27 cellular contexts compared by ENCODE assay signal in genomic region chr3:78726545-78726944, GRCh38.
DNase-seq lines count a peak whose midpoint lies in the region; ATAC-seq and TF ChIP-seq lines count a peak whose summit lies in the region.
"Had no signal": no experiment of that assay in that cellular context is flagged by ENCODE, and none has a peak within 500 bp of the region (broad histone marks: within the 10 kb centered on the region; RNA-seq: fewer than 3 reads in every experiment).

No MANE protein-coding gene starts in this region.

- H3K4me3 Mint-ChIP-seq in WTC11, result no peak overlapping the region
- H3K4me3 Mint-ChIP-seq: activated CD4-positive, alpha-beta T cell treated with anti-CD3 and anti-CD28 coated beads, Interleukin-2, amount 10 ng/mL, durations not matched to agents 24 days and 14 days; activated naive CD8-positive, alpha-beta T cell treated with anti-CD3 and anti-CD28 coated beads, Interleukin-2, amount 50 U/mL, for 24 hours; stimulated activated effector memory CD8-positive, alpha-beta T cell treated with anti-CD3 and anti-CD28 coated beads, Interleukin-12 subunit alpha, Interleukin-12 subunit beta, amount 100 ng/mL, for 72 hours had no signal

- POLR2A ChIA-PET in WTC11 (lab: Charles Lee), result no interaction called here

- peaks cover 67% of the 10 kb centered on the region for H3K4me1 Mint-ChIP-seq in WTC11
- H3K4me1 Mint-ChIP-seq: activated CD4-positive, alpha-beta T cell treated with anti-CD3 and anti-CD28 coated beads, Interleukin-2, amount 10 ng/mL, durations not matched to agents 24 days and 14 days; activated naive CD8-positive, alpha-beta T cell treated with anti-CD3 and anti-CD28 coated beads, Interleukin-2, amount 50 U/mL, for 24 hours; stimulated activated effector memory CD8-positive, alpha-beta T cell treated with anti-CD3 and anti-CD28 coated beads, Interleukin-12 subunit alpha, Interleukin-12 subunit beta, amount 100 ng/mL, for 72 hours had no signal

- H3K27ac Mint-ChIP-seq in WTC11, result peak overlapping the region; percentile 78; the same call in 1 of the 2 replicates
- H3K27ac Mint-ChIP-seq: activated CD4-positive, alpha-beta T cell treated with anti-CD3 and anti-CD28 coated beads, Interleukin-2, amount 10 ng/mL, durations not matched to agents 24 days and 14 days; activated naive CD8-positive, alpha-beta T cell treated with anti-CD3 and anti-CD28 coated beads, Interleukin-2, amount 50 U/mL, for 24 hours; stimulated activated effector memory CD8-positive, alpha-beta T cell treated with anti-CD3 and anti-CD28 coated beads, Interleukin-12 subunit alpha, Interleukin-12 subunit beta, amount 100 ng/mL, for 72 hours had no signal

- DNase-seq in DMS 273 treated with DMSO at 0.1 percent for 48 hours (lab: John Stamatoyannopoulos, UW) (peak; percentile 12), NCI-H2171 (lab: John Stamatoyannopoulos, UW) (peak; percentile 31), WTC11 (ENCODE audit: low spot score) (no peak), midbrain (lab: John Stamatoyannopoulos, UW) (peak; percentile 31), GM13976 (ENCODE audit: low spot score) (no peak), RKO (ENCODE audit: low spot score) (no peak)
- DNase-seq in stimulated activated CD4-positive, alpha-beta T cell treated with anti-CD3 and anti-CD28 coated beads, Interleukin-1b, Interleukin-23, amount 100 ng/mL, for 48 hours, result no peak
- DNase-seq: ACHN; activated CD4-positive, alpha-beta T cell treated with anti-CD3 and anti-CD28 coated beads, Interleukin-2, amount 10 ng/mL, durations not matched to agents 24 days and 14 days; activated naive CD8-positive, alpha-beta T cell treated with anti-CD3 and anti-CD28 coated beads, Interleukin-2, amount 50 U/mL, for 24 hours; activated T-cell treated with anti-CD3 and anti-CD28 coated beads, Interleukin-2, amount 50 U/mL, for 1 hour; C1 segment of cervical spinal cord; dermis blood vessel endothelial cell; DND-41; gastrocnemius medialis; hypothalamus; IMR-90; mucosa of descending colon; NCI-H187 treated with DMSO at 0.1 percent for 48 hours; NCI-H510A; right lobe of liver; stimulated activated CD4-positive, alpha-beta T cell treated with anti-CD3 and anti-CD28 coated beads, Interleukin-4, amount 100 ng/mL, for 1 hour; SW 1271; T-helper 9 cell had no signal

- ATAC-seq in WTC11 (peak; percentile 66), GM21786 (IDR thresholded peaks at IDR 0.05; ENCODE audit: unreplicated experiment) (no peak)
- ATAC-seq: activated naive CD8-positive, alpha-beta T cell treated with anti-CD3 and anti-CD28 coated beads, Interleukin-2, amount 50 U/mL, for 24 hours; gastrocnemius medialis; mucosa of descending colon; right lobe of liver; stimulated activated effector memory CD8-positive, alpha-beta T cell treated with anti-CD3 and anti-CD28 coated beads, Interleukin-12 subunit alpha, Interleukin-12 subunit beta, amount 100 ng/mL, for 72 hours had no signal

- H3K9me3 Mint-ChIP-seq in WTC11, result no peaks in the 10 kb centered on the region
- H3K9me3 Mint-ChIP-seq: activated CD4-positive, alpha-beta T cell treated with anti-CD3 and anti-CD28 coated beads, Interleukin-2, amount 10 ng/mL, durations not matched to agents 24 days and 14 days; activated naive CD8-positive, alpha-beta T cell treated with anti-CD3 and anti-CD28 coated beads, Interleukin-2, amount 50 U/mL, for 24 hours; type B pancreatic cell had no signal

- CTCF ChIA-PET in WTC11 (lab: Charles Lee), result no interaction called here

- no peaks in the 10 kb centered on the region for H3K36me3 Mint-ChIP-seq in WTC11
- H3K36me3 Mint-ChIP-seq: stimulated activated effector memory CD8-positive, alpha-beta T cell treated with anti-CD3 and anti-CD28 coated beads, Interleukin-12 subunit alpha, Interleukin-12 subunit beta, amount 100 ng/mL, for 72 hours; type B pancreatic cell had no signal

- TF ChIP-seq CTCF in WTC11 (IDR thresholded peaks at IDR 0.05), result no peak
- no peak for TF ChIP-seq CTCF in GM13976 (IDR thresholded peaks at IDR 0.05; ENCODE audit: borderline replicate concordance, control extremely low read depth, extremely low read depth, insufficient read depth, missing control alignments)

- in situ Hi-C loops in GM13976 (cut with MboI; ENCODE audit: low sequenced_read_pairs, unreplicated experiment), result no loop called here

- no peaks in the 10 kb centered on the region for H3K27me3 Mint-ChIP-seq in WTC11 (ENCODE audit: low read depth)
- H3K27me3 Mint-ChIP-seq: activated CD4-positive, alpha-beta T cell treated with anti-CD3 and anti-CD28 coated beads, Interleukin-2, amount 10 ng/mL, durations not matched to agents 24 days and 14 days; activated naive CD8-positive, alpha-beta T cell treated with anti-CD3 and anti-CD28 coated beads, Interleukin-2, amount 50 U/mL, for 24 hours; type B pancreatic cell had no signal

TF ChIP-seq in WTC11, 78 proteins besides CTCF, POLR2A, EP300 and RAD21 (continues in another document):
- TF ChIP-seq FOXP4 (CRISPR knock-in tag; IDR thresholded peaks at IDR 0.05), result no peak
- no peak for TF ChIP-seq ZNF281 (CRISPR knock-in tag; IDR thresholded peaks at IDR 0.05)
- no peak for TF ChIP-seq MLX (CRISPR knock-in tag; IDR thresholded peaks at IDR 0.05)
- no peak for TF ChIP-seq HMGXB4 (CRISPR knock-in tag; IDR thresholded peaks at IDR 0.05)
- no peak for TF ChIP-seq PREB (CRISPR knock-in tag; IDR thresholded peaks at IDR 0.05; ENCODE audit: borderline replicate concordance)
- TF ChIP-seq TCF7 (CRISPR knock-in tag; IDR thresholded peaks at IDR 0.05; ENCODE audit: low read depth), result no peak

Comparison
In these comparisons a context has a peak if more than half of its experiments do, and no peak if none do; other contexts are left out.
1. DNase-seq: peak in DMS 273 treated with DMSO at 0.1 percent for 48 hours (single experiment), NCI-H2171 (single experiment) and midbrain (single experiment); none in WTC11 (single experiment), GM13976 (single experiment), stimulated activated CD4-positive, alpha-beta T cell treated with anti-CD3 and anti-CD28 coated beads, Interleukin-1b, Interleukin-23, amount 100 ng/mL, for 48 hours (single experiment) and RKO (single experiment).